Comparison of ENCODE assay signal across 10 cellular contexts in genomic region chr14:52351191-52351560, GRCh38. TPM values are rescaled to one million over a fixed set of nuclear protein-coding genes. Genes with fewer than 3 reads are reported as not detected.
DNase-seq lines count a peak whose midpoint lies in the region; ATAC-seq and TF ChIP-seq lines count a peak whose summit lies in the region.
"Had no signal": no experiment of that assay in that cellular context is flagged by ENCODE, and none has a peak within 500 bp of the region (broad histone marks: within the 10 kb centered on the region; RNA-seq: fewer than 3 reads in every experiment).

No MANE protein-coding gene starts in this region.

- DNase-seq in cardiac muscle cell (ENCODE audit: low read depth in 1 of 2, low spot score in 1 of 2) (peak; percentile 23 to 60), Right ventricle myocardium inferior (ENCODE audit: missing footprints) (no peak), mammary epithelial cell (no peak), mesothelial cell of epicardium (ENCODE audit: low spot score in 2 of 2, unreplicated experiment in 2 of 2) (no peak), DMS114 treated with DMSO at 0.1 percent for 48 hours (lab: John Stamatoyannopoulos, UW; ENCODE audit: unreplicated experiment) (no peak), middle frontal gyrus (ENCODE audit: extremely low spot score, low spot score) (no peak)
- DNase-seq: C1 segment of cervical spinal cord; stimulated activated CD4-positive, alpha-beta T cell treated with anti-CD3 and anti-CD28 coated beads, Interleukin-4, amount 100 ng/mL, for 1 hour had no signal

- H3K4me3 ChIP-seq in cardiac muscle cell: no peak overlapping the region
- H3K4me3 ChIP-seq in mammary epithelial cell (replicated peaks in 1 of 3; ENCODE audit: insufficient read depth in 1 of 3, low read depth in 2 of 3, low read length in 3 of 3): no peak overlapping the region
- H3K4me3 ChIP-seq in urinary bladder (ENCODE audit: low read depth, low read length): no peak overlapping the region

- H3K9me3 ChIP-seq in cardiac muscle cell (ENCODE audit: low read depth) (no peaks in the 10 kb centered on the region), mammary epithelial cell (replicated peaks; ENCODE audit: insufficient read depth, low read length) (no peaks in the 10 kb centered on the region)

- H3K27ac ChIP-seq in cardiac muscle cell (peak overlapping the region; percentile 21), mammary epithelial cell (ENCODE audit: insufficient read depth, low read depth, low read length) (no peak overlapping the region), urinary bladder (ENCODE audit: low read depth) (peak overlapping the region; percentile 63)

- H3K9ac ChIP-seq in mammary epithelial cell (ENCODE audit: insufficient read depth, low read length): no peak overlapping the region

- ATAC-seq in Right ventricle myocardium inferior (no peak), GM21529 (IDR thresholded peaks at IDR 0.05; ENCODE audit: unreplicated experiment) (no peak)

- no peak for TF ChIP-seq CTCF in cardiac muscle cell (IDR thresholded peaks at IDR 0.05; ENCODE audit: low read depth, low read length)
- no peak for TF ChIP-seq CTCF in mammary epithelial cell (conservative IDR thresholded peaks at IDR 0.05 in 1 of 2, IDR thresholded peaks at IDR 0.05 in 1 of 2; ENCODE audit: extremely low read depth in 1 of 2, insufficient read depth in 1 of 2, low read depth in 1 of 2, low read length in 2 of 2)
- no peak for TF ChIP-seq CTCF in mesothelial cell of epicardium (IDR thresholded peaks at IDR 0.05; ENCODE audit: unreplicated experiment)

- in situ Hi-C loops in mammary epithelial cell (cut with MboI; ENCODE audit: low sequenced_read_pairs in 2 of 2): no loop called here

- H3K36me3 Mint-ChIP-seq in mesothelial cell of epicardium: no peaks in the 10 kb centered on the region

- peaks cover 17% of the 10 kb centered on the region for H3K27me3 Mint-ChIP-seq in mesothelial cell of epicardium (ENCODE audit: low read depth)

- no TSS peak for BruUV-seq in mammary epithelial cell (replicated peaks; lab: Mats Ljungman, UMichigan)

- dilution Hi-C loops in mammary epithelial cell (cut with HindIII; ENCODE audit: low sequenced_read_pairs): no loop called here

- no peak overlapping the region for H3K4me3 Mint-ChIP-seq in mesothelial cell of epicardium

- H3K4me1 Mint-ChIP-seq in mesothelial cell of epicardium: peaks cover 68% of the 10 kb centered on the region

- peak overlapping the region; percentile 37 for H2AFZ ChIP-seq in mammary epithelial cell (ENCODE audit: low read depth, low read length)

- H3K36me3 ChIP-seq in cardiac muscle cell (no peaks in the 10 kb centered on the region), mammary epithelial cell (ENCODE audit: insufficient read depth, low read length) (no peaks in the 10 kb centered on the region), urinary bladder (ENCODE audit: insufficient read depth) (no peaks in the 10 kb centered on the region)

- CTCF ChIA-PET in mammary epithelial cell (lab: Charles Lee; ENCODE audit: low non-redundant PET): no interaction called here

- H3K27me3 ChIP-seq in cardiac muscle cell (no peaks in the 10 kb centered on the region), mammary epithelial cell (ENCODE audit: insufficient read depth, low read length) (no peaks in the 10 kb centered on the region)

- peak overlapping the region; percentile 90 for H3K27ac Mint-ChIP-seq in mesothelial cell of epicardium

- 52% methylated on average over 5 of the region's 5 CpGs for WGBS in mammary epithelial cell (ENCODE audit: low coverage, missing lambda C conversion rate)
- WGBS in urinary bladder: 16% methylated on average over 5 of the region's 5 CpGs

- H3K79me2 ChIP-seq in mammary epithelial cell (ENCODE audit: insufficient read depth, low read length): no peaks in the 10 kb centered on the region

- H3K9me3 Mint-ChIP-seq in mesothelial cell of epicardium: no peaks in the 10 kb centered on the region

- peaks cover 5% of the 10 kb centered on the region for H3K4me1 ChIP-seq in cardiac muscle cell (ENCODE audit: low read depth)
- H3K4me1 ChIP-seq in mammary epithelial cell (ENCODE audit: insufficient read depth, low read length): peaks cover 43% of the 10 kb centered on the region
- peaks cover 3% of the 10 kb centered on the region for H3K4me1 ChIP-seq in urinary bladder (ENCODE audit: insufficient read depth)

- no peak overlapping the region for H3K4me2 ChIP-seq in mammary epithelial cell (ENCODE audit: insufficient read depth, low read depth, low read length)

- no peaks in the 10 kb centered on the region for H4K20me1 ChIP-seq in mammary epithelial cell (ENCODE audit: insufficient read depth, low read length)

- intact Hi-C loops in Right ventricle myocardium inferior (cut with DNase I): no loop called here
- intact Hi-C loops in mammary epithelial cell (cut with micrococcal nuclease): loop anchor here (10.0 kb wide), 1 partner anchor 104 kb away; no protein-coding TSS in a partner anchor

RNA-seq across cellular contexts. Expression of gene PTGER2, which starts 37.1 kb away (rescaled TPM):
- total RNA-seq in cardiac muscle cell (not detected in 2 replicates), Right ventricle myocardium inferior (0.76 TPM), mammary epithelial cell (1 to 10 TPM in 1 of 2 donors, under 1 TPM in 1; 0.49 to 2.8 TPM), mesothelial cell of epicardium (6.6 to 7.2 TPM (median 7.1 TPM) in 3 replicates), urinary bladder (4.8 TPM)
- polyA plus RNA-seq in cardiac muscle cell (not detected in 2 replicates), mammary epithelial cell (4.2 TPM), urinary bladder (6.1 TPM)
- polyA minus RNA-seq in mammary epithelial cell: 2.6 TPM

Comparison
In these comparisons a context has a peak if more than half of its experiments do, and no peak if none do; other contexts are left out.
1. DNase-seq: peak in cardiac muscle cell (2 of 2); none in Right ventricle myocardium inferior (single experiment), mammary epithelial cell (single experiment), mesothelial cell of epicardium (0 of 2), DMS114 treated with DMSO at 0.1 percent for 48 hours (single experiment) and middle frontal gyrus (single experiment).